Comparison of ENCODE assay signal across 8 cellular contexts in the genomic region with DNA sequence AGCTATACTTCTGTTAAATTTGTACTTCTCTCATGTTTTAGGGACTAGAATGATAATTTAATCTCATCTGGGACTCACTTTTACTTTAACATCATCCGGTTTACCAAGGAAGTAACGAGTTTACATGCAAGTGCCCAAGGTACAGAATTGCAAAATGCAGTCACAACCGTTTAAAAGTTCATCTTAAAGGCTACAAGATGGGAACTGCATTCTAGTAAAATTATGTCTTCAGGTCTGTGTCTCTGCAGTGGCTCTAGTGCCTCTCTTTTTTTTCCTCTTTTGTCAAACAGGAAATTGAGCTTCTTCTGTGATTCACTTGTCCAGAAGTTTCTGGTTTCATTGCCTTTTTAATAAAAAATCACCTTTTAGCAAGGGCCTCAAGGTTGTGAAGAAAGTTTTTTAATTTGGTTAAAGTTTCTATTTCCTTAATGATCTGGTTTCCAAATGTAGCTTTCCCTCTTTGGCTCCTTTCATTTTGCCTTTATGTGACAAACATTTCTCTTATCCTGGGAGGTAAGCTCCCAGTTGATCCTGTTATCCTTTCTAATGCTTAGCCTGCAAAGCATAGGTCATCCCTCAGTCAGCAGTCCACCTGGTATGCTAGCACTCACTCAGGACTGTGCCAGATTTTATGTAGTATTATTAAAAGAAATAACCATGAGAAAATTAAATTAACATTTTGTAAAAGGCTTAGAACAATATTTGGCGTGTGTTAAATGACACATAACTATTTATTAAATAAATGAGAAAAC. TPM values are rescaled to one million over a fixed set of nuclear protein-coding genes. Genes with fewer than 3 reads are reported as not detected.
DNase-seq lines count a peak whose midpoint lies in the region; ATAC-seq, FAIRE-seq and TF ChIP-seq lines count a peak whose summit lies in the region.

No MANE protein-coding gene starts in this region.

- H3K36me3 ChIP-seq in HEK293 (ENCODE audit: control insufficient read depth in 2 of 2, insufficient read depth in 1 of 2, low read length in 2 of 2) (no peaks in the 10 kb centered on the region; a peak in 1 of 3 replicates), kidney epithelial cell (ENCODE audit: control insufficient read depth, insufficient read depth, low read length) (no peaks in the 10 kb centered on the region), tibial nerve (no peaks in the 10 kb centered on the region)

- DNase-seq in A172 (ENCODE audit: low spot score) (peak; percentile 30), kidney epithelial cell (ENCODE audit: low read depth) (no peak), tibial nerve (ENCODE audit: low spot score in 2 of 2) (no peak), GM12891 (ENCODE audit: insufficient read length, low spot score) (no peak), NCI-H510A treated with DMSO at 0.1 percent for 48 hours (lab: John Stamatoyannopoulos, UW) (no peak), NCI-H2227 treated with DMSO at 0.1 percent for 48 hours (lab: John Stamatoyannopoulos, UW) (no peak)
- DNase-seq in activated naive CD4-positive, alpha-beta T cell treated with anti-CD3 and anti-CD28 coated beads, Interleukin-2, amount 50 U/mL, for 72 hours (ENCODE audit: low spot score in 2 of 2), result no peak

- WGBS in tibial nerve, 2 donors, result 49 to 50% methylated on average over 4 of the region's 4 CpGs

- peaks cover 34 to 45% of the 10 kb centered on the region in 2 donors for H3K36me3 Mint-ChIP-seq in activated naive CD4-positive, alpha-beta T cell treated with anti-CD3 and anti-CD28 coated beads, Interleukin-2, amount 50 U/mL, for 72 hours

- TF ChIP-seq POLR2A in tibial nerve (IDR thresholded peaks at IDR 0.05) (no peak), GM12891 (IDR thresholded peaks at IDR 0.05; ENCODE audit: low read depth, low read length) (no peak)

- no peak overlapping the region for H3K27ac ChIP-seq in HEK293 (ENCODE audit: extremely low read depth, low read depth, low read length)
- H3K27ac ChIP-seq in tibial nerve, result peak overlapping the region; percentile 90 to 97 (median 94)

- H3K9me3 Mint-ChIP-seq in activated naive CD4-positive, alpha-beta T cell treated with anti-CD3 and anti-CD28 coated beads, Interleukin-2, amount 50 U/mL, for 72 hours, result no peaks in the 10 kb centered on the region

- CTCF ChIA-PET in HEK293 (lab: Yijun Ruan, JAX), result interaction anchor here (0.6 to 0.8 kb wide), 2 partner anchors 11 to 95 kb away, joined by 6 to 7 read pairs; no protein-coding TSS in a partner anchor

- TF ChIP-seq EP300 in tibial nerve (IDR thresholded peaks at IDR 0.05), result no peak

- H3K27me3 ChIP-seq in kidney epithelial cell (ENCODE audit: control insufficient read depth, insufficient read depth, low read length) (no peaks in the 10 kb centered on the region), tibial nerve (no peaks in the 10 kb centered on the region)

- H3K27ac Mint-ChIP-seq in activated naive CD4-positive, alpha-beta T cell treated with anti-CD3 and anti-CD28 coated beads, Interleukin-2, amount 50 U/mL, for 72 hours, result peak overlapping the region; percentile 99 to 100

- FAIRE-seq in GM12891 (lab: Jason Lieb, UNC), result no peak

- POLR2A ChIA-PET in HEK293 (lab: Yijun Ruan, JAX), result interaction anchor here (2.6 kb wide), 1 partner anchor 9 kb away, joined by 17 read pairs; no protein-coding TSS in a partner anchor

- H3K4me1 ChIP-seq in HEK293 (ENCODE audit: control insufficient read depth, insufficient read depth, low read length), result peaks cover 11% of the 10 kb centered on the region
- H3K4me1 ChIP-seq in tibial nerve, result peaks cover 0 to 58% (median 13%) of the 10 kb centered on the region in 4 donors

- TF ChIP-seq CTCF in HEK293 (tag by site-specific recombination; IDR thresholded peaks at IDR 0.05), result no peak
- no peak for TF ChIP-seq CTCF in kidney epithelial cell (IDR thresholded peaks at IDR 0.05; ENCODE audit: insufficient read depth, low read length, poor library complexity, severe bottlenecking)
- TF ChIP-seq CTCF in tibial nerve (IDR thresholded peaks at IDR 0.05), result no peak

- ATAC-seq in activated naive CD4-positive, alpha-beta T cell treated with anti-CD3 and anti-CD28 coated beads, Interleukin-2, amount 50 U/mL, for 72 hours, result no peak

- peak overlapping the region; percentile 94 for H3K4me3 ChIP-seq in HEK293 (ENCODE audit: low read depth, low read length)
- peak overlapping the region; percentile 99 for H3K4me3 ChIP-seq in kidney epithelial cell (ENCODE audit: low read depth, low read length)
- H3K4me3 ChIP-seq in tibial nerve, result peak overlapping the region; percentile 64 to 99 (median 91)

- H3K9me3 ChIP-seq in HEK293 (ENCODE audit: control insufficient read depth, insufficient read depth, low read depth, low read length), result no peaks in the 10 kb centered on the region
- H3K9me3 ChIP-seq in tibial nerve, result no peaks in the 10 kb centered on the region

TF ChIP-seq in HEK293, 187 proteins besides CTCF, POLR2A, EP300 and RAD21:
- TF ChIP-seq PRDM1 (tag by site-specific recombination; IDR thresholded peaks at IDR 0.05) (peak; percentile 62), ZBTB17 (tag by site-specific recombination; IDR thresholded peaks at IDR 0.05) (peak; percentile 64), ZNF610 (tag by site-specific recombination; IDR thresholded peaks at IDR 0.05; ENCODE audit: borderline replicate concordance) (no peak), ZBTB1 (tag by site-specific recombination; IDR thresholded peaks at IDR 0.05) (no peak)

TF ChIP-seq in GM12891, 5 proteins besides CTCF, POLR2A, EP300 and RAD21:
- TF ChIP-seq SPI1 (IDR thresholded peaks at IDR 0.05; ENCODE audit: low read depth, low read length) (no peak), PAX5 (IDR thresholded peaks at IDR 0.05; ENCODE audit: insufficient read depth, low read length, severe bottlenecking) (no peak)
TF ChIP-seq in GM12891: peak in this region for 0.

RNA-seq across cellular contexts. Expression of a gene that starts 2.4 kb away (rescaled TPM):
- 221 and 233 TPM in 2 replicates for total RNA-seq in A172 (2014; rRNA removed; shearing (Covaris generic))
- 100 to 1,000 TPM; 282 to 501 TPM for total RNA-seq in activated naive CD4-positive, alpha-beta T cell treated with anti-CD3 and anti-CD28 coated beads, Interleukin-2, amount 50 U/mL, for 72 hours
- total RNA-seq in kidney epithelial cell (84.7 and 85.0 TPM in 2 replicates), tibial nerve (100 to 1,000 TPM; 106 to 164 (median 145) TPM)
- polyA plus RNA-seq in GM12891 (2012; ENCODE audit: low read depth, missing spikeins), result 48.1 TPM
